8 cellular contexts compared by ENCODE assay signal in genomic region chr5:127228540-127229184, GRCh38.
DNase-seq lines count a peak whose midpoint lies in the region; ATAC-seq, FAIRE-seq and TF ChIP-seq lines count a peak whose summit lies in the region.

No MANE protein-coding gene starts in this region.

- no peaks in the 10 kb centered on the region for H3K36me3 ChIP-seq in astrocyte (ENCODE audit: insufficient read depth, low read length)
- H3K36me3 ChIP-seq in transverse colon: no peaks in the 10 kb centered on the region

- FAIRE-seq in astrocyte (lab: Jason Lieb, UNC) (no peak), GM12891 (lab: Jason Lieb, UNC) (no peak)

- peak overlapping the region; percentile 75 for H3K9ac ChIP-seq in astrocyte (ENCODE audit: low read length)

- no peaks in the 10 kb centered on the region for H3K36me3 Mint-ChIP-seq in activated T-cell treated with anti-CD3 and anti-CD28 coated beads, Interleukin-2, amount 50 U/mL, for 24 hours (ENCODE audit: low read depth)
- no peaks in the 10 kb centered on the region for H3K36me3 Mint-ChIP-seq in astrocyte (ENCODE audit: low read depth, unreplicated experiment)

- TF ChIP-seq CTCF in astrocyte (IDR thresholded peaks at IDR 0.05; ENCODE audit: insufficient read depth, low read depth, low read length) (no peak), transverse colon (IDR thresholded peaks at IDR 0.05) (no peak)

- 84 to 90% methylated on average over 9 to 18 of the region's 18 CpGs for WGBS in transverse colon (ENCODE audit: low coverage in 1 of 2), 2 donors

- no peaks in the 10 kb centered on the region for H3K79me2 ChIP-seq in astrocyte (ENCODE audit: insufficient read depth, low read length)

- H3K27me3 ChIP-seq in astrocyte (ENCODE audit: insufficient read depth, low read length) (peaks cover 2% of the 10 kb centered on the region), transverse colon (no peaks in the 10 kb centered on the region)

- intact Hi-C loops in transverse colon (cut with DNase I; ENCODE audit: low total_unique reads): no loop called here

- peaks cover 14% of the 10 kb centered on the region for H3K4me1 Mint-ChIP-seq in activated T-cell treated with anti-CD3 and anti-CD28 coated beads, Interleukin-2, amount 50 U/mL, for 24 hours (ENCODE audit: low read depth)
- peaks cover 4% of the 10 kb centered on the region for H3K4me1 Mint-ChIP-seq in astrocyte (ENCODE audit: low read depth, unreplicated experiment)

- no peak overlapping the region for H3K27ac ChIP-seq in astrocyte (ENCODE audit: low read depth, low read length)
- H3K27ac ChIP-seq in transverse colon: peak overlapping the region in 3 of 4 donors; percentile 53 to 80 (median 77)

- H3K4me3 ChIP-seq in astrocyte (ENCODE audit: insufficient read depth, low read depth, low read length) (peak overlapping the region; percentile 66), transverse colon (peak overlapping the region in 3 of 4 donors; percentile 39 to 60 (median 50))

- H3K9me3 ChIP-seq in astrocyte (ENCODE audit: insufficient read depth, low read depth, low read length): no peaks in the 10 kb centered on the region
- H3K9me3 ChIP-seq in transverse colon: no peaks in the 10 kb centered on the region

- TF ChIP-seq POLR2A in transverse colon (IDR thresholded peaks at IDR 0.05): no peak
- TF ChIP-seq POLR2A in GM12891 (IDR thresholded peaks at IDR 0.05; ENCODE audit: low read depth, low read length): no peak

- in situ Hi-C loops in transverse colon (cut with MboI; ENCODE audit: low pct_ligation_motif_present in 1 of 4, low pct_unique_long_range_greater_than_20kb in 1 of 4, low sequenced_read_pairs in 3 of 4): no loop called here

- no peaks in the 10 kb centered on the region for H4K20me1 ChIP-seq in astrocyte (ENCODE audit: insufficient read depth, low read length)

- peak overlapping the region; percentile 41 for H3K27ac Mint-ChIP-seq in activated T-cell treated with anti-CD3 and anti-CD28 coated beads, Interleukin-2, amount 50 U/mL, for 24 hours
- H3K27ac Mint-ChIP-seq in astrocyte (ENCODE audit: unreplicated experiment): peak overlapping the region; percentile 55

- peak overlapping the region; percentile 94 for H2AFZ ChIP-seq in astrocyte (ENCODE audit: low read depth, low read length)

- peak; percentile 40 for ATAC-seq in left lobe of liver

- no peaks in the 10 kb centered on the region for H3K27me3 Mint-ChIP-seq in activated T-cell treated with anti-CD3 and anti-CD28 coated beads, Interleukin-2, amount 50 U/mL, for 24 hours
- peaks cover 5% of the 10 kb centered on the region for H3K27me3 Mint-ChIP-seq in astrocyte (ENCODE audit: low read depth, unreplicated experiment)

- DNase-seq in activated T-cell treated with anti-CD3 and anti-CD28 coated beads, Interleukin-2, amount 50 U/mL, for 24 hours: no peak
- DNase-seq in activated T-cell treated with anti-CD3 and anti-CD28 coated beads for 4 hours (no peak), astrocyte (ENCODE audit: low read depth) (no peak), left lobe of liver (ENCODE audit: low spot score) (no peak), transverse colon (peak; percentile 7), amniotic stem cell (lab: John Stamatoyannopoulos, UW) (no peak), GM12891 (ENCODE audit: insufficient read length, low spot score) (no peak)
- DNase-seq in NK-92 treated with Interleukin-12 subunit alpha and Interleukin-12 subunit beta, amount 100 ng/mL, for 24 hours (lab: John Stamatoyannopoulos, UW): no peak

- H3K4me1 ChIP-seq in astrocyte (ENCODE audit: insufficient read depth, low read length) (peaks cover 9% of the 10 kb centered on the region), transverse colon (peaks cover 0 to 13% (median 2%) of the 10 kb centered on the region in 4 donors)

- TF ChIP-seq EP300 in transverse colon (IDR thresholded peaks at IDR 0.05; ENCODE audit: low read depth): no peak

- peak overlapping the region; percentile 32 for H3K4me3 Mint-ChIP-seq in activated T-cell treated with anti-CD3 and anti-CD28 coated beads, Interleukin-2, amount 50 U/mL, for 24 hours
- peak overlapping the region; percentile 77 for H3K4me3 Mint-ChIP-seq in astrocyte (ENCODE audit: unreplicated experiment)

- peak overlapping the region; percentile 94 for H3K4me2 ChIP-seq in astrocyte (ENCODE audit: low read length)

- H3K9me3 Mint-ChIP-seq in activated T-cell treated with anti-CD3 and anti-CD28 coated beads, Interleukin-2, amount 50 U/mL, for 24 hours: peaks cover 5% of the 10 kb centered on the region
- H3K9me3 Mint-ChIP-seq in astrocyte (ENCODE audit: unreplicated experiment): peaks cover 2% of the 10 kb centered on the region

TF ChIP-seq in GM12891, 5 proteins besides CTCF, POLR2A, EP300 and RAD21:
- TF ChIP-seq TAF1 (IDR thresholded peaks at IDR 0.05; ENCODE audit: low read depth, low read length): no peak
- TF ChIP-seq POLR2AphosphoS5 (IDR thresholded peaks at IDR 0.05; ENCODE audit: low read depth, low read length): no peak
- TF ChIP-seq PAX5 (IDR thresholded peaks at IDR 0.05; ENCODE audit: insufficient read depth, low read length, severe bottlenecking): no peak
- no peak for TF ChIP-seq SPI1 (IDR thresholded peaks at IDR 0.05; ENCODE audit: low read depth, low read length)
- TF ChIP-seq POU2F2 (IDR thresholded peaks at IDR 0.05; ENCODE audit: low read depth, low read length): no peak
TF ChIP-seq in GM12891: peak in this region for 0.
